In genomic region chr1:43693371-43693770, GRCh38 we compare ENCODE assay signal across 15 cellular contexts. TPM values are rescaled to one million over a fixed set of nuclear protein-coding genes. Genes with fewer than 3 reads are reported as not detected.
A peak's percentile ranks its signal among the peaks of the same experiment; 100 is the strongest.
DNase-seq lines count a peak whose midpoint lies in the region; TF ChIP-seq lines count a peak whose summit lies in the region.
"Had no signal": no experiment of that assay in that cellular context is flagged by ENCODE, and none has a peak within 500 bp of the region (broad histone marks: within the 10 kb centered on the region; RNA-seq: fewer than 3 reads in every experiment).

No MANE protein-coding gene starts in this region.

- intact Hi-C loops in adrenal gland (cut with DNase I): no loop called here
- intact Hi-C loops in dorsolateral prefrontal cortex (cut with DNase I): loop anchor here in 1 of 2 donors (5.0 kb wide), 1 partner anchor 41 kb away; the partner anchor contains the start of gene KDM4A

- H3K4me1 ChIP-seq in adrenal gland (replicated peaks in 1 of 2): peaks cover 7 to 14% of the 10 kb centered on the region in 2 donors
- H3K4me1 ChIP-seq: BLaER1, Caco-2 had no signal

- WGBS in adrenal gland, 4 donors: 53 to 68% (median 62%) methylated on average over 6 of the region's 6 CpGs

- peaks cover 0 to 100% of the 10 kb centered on the region in 2 donors for H3K36me3 ChIP-seq in adrenal gland (replicated peaks in 1 of 2)

- DNase-seq in activated effector memory CD4-positive, alpha-beta T cell treated with anti-CD3 and anti-CD28 coated beads, Interleukin-2, amount 50 U/mL, for 16 hours: peak; percentile 10
- no peak for DNase-seq in activated effector memory CD4-positive, alpha-beta T cell treated with Interleukin-2 at 50 U/mL for 16 hours
- DNase-seq in adrenal gland (peak in 4 of 7 donors; percentile 38 to 65 (median 58)), dorsolateral prefrontal cortex (no peak), mucosa of gallbladder (ENCODE audit: low spot score) (no peak), NOMO-1 treated with dmso at 0.1 percent for 144 hours (lab: John Stamatoyannopoulos, UW; ENCODE audit: unreplicated experiment) (no peak)
- DNase-seq: 8988T; AML-193; Caco-2; CD8-positive, alpha-beta memory T cell; DND-41; GDM1; GM23248 had no signal

- peak overlapping the region in 3 of 5 donors; percentile 6 to 63 (median 57) for H3K27ac ChIP-seq in adrenal gland
- peak overlapping the region in 52 of 59 donors; percentile 39 to 90 (median 80) for H3K27ac ChIP-seq in dorsolateral prefrontal cortex
- H3K27ac ChIP-seq in temporal lobe (ENCODE audit: low read depth, low read length): peak overlapping the region; percentile 54
- H3K27ac ChIP-seq: BLaER1, GM23248 had no signal

- H3K27me3 ChIP-seq in adrenal gland (no peaks in the 10 kb centered on the region), dorsolateral prefrontal cortex (no peaks in the 10 kb centered on the region)
- H3K27me3 ChIP-seq: BLaER1 had no signal

- H3K9me3 ChIP-seq in adrenal gland (replicated peaks in 1 of 3): no peaks in the 10 kb centered on the region
- H3K9me3 ChIP-seq: BLaER1, Caco-2 had no signal

- TF ChIP-seq CTCF in adrenal gland (IDR thresholded peaks at IDR 0.05) (no peak), dorsolateral prefrontal cortex (IDR thresholded peaks at IDR 0.05 in 54 of 56, conservative IDR thresholded peaks at IDR 0.05 in 2 of 56; ENCODE audit: low read depth in 1 of 56, partially characterized antibody in 56 of 56) (no peak)

- no peak for TF ChIP-seq POLR2A in adrenal gland (IDR thresholded peaks at IDR 0.05)

- H3K4me3 ChIP-seq in adrenal gland (no peak overlapping the region), dorsolateral prefrontal cortex (no peak overlapping the region)
- H3K4me3 ChIP-seq: BLaER1, GM23248 had no signal

RNA-seq across cellular contexts. Expression of gene ST3GAL3, which starts 14.0 kb away (rescaled TPM):
- total RNA-seq in adrenal gland (10 to 100 TPM; 15.6 to 43.3 (median 26.2) TPM), dorsolateral prefrontal cortex (10 to 100 TPM; 35.1 to 80.7 (median 56.5) TPM), temporal lobe (32.7 TPM), mucosa of gallbladder (17.4 TPM)
- polyA plus RNA-seq in adrenal gland: 10 to 100 TPM; 22.0 to 34.3 (median 33.1) TPM

RNA-seq across cellular contexts. Expression of gene KDM4A, which starts 43.4 kb away (rescaled TPM):
- 10 to 100 TPM; 37.0 to 73.8 (median 52.3) TPM for total RNA-seq in adrenal gland
- polyA plus RNA-seq in adrenal gland: 10 to 100 TPM; 15.1 to 36.2 (median 17.9) TPM
- total RNA-seq in dorsolateral prefrontal cortex: 10 to 100 TPM; 30.7 to 59.1 (median 45.8) TPM
- total RNA-seq in temporal lobe: 49.7 TPM
- total RNA-seq in mucosa of gallbladder: 47.6 TPM

Comparison
In these comparisons a context has a peak if more than half of its experiments do, and no peak if none do; other contexts are left out.
1. DNase-seq: peak in activated effector memory CD4-positive, alpha-beta T cell treated with anti-CD3 and anti-CD28 coated beads, Interleukin-2, amount 50 U/mL, for 16 hours (single experiment) and adrenal gland (4 of 7); none in activated effector memory CD4-positive, alpha-beta T cell treated with Interleukin-2 at 50 U/mL for 16 hours (single experiment), dorsolateral prefrontal cortex (0 of 10), mucosa of gallbladder (single experiment) and NOMO-1 treated with dmso at 0.1 percent for 144 hours (single experiment).
2. Peak in every context shown above with its lines, with median percentiles within 50 percentile points of each other: H3K27ac ChIP-seq.